In genomic region chr11:72721689-72722049, GRCh38 we compare ENCODE assay signal across 8 cellular contexts. TPM values are rescaled to one million over a fixed set of nuclear protein-coding genes. Genes with fewer than 3 reads are reported as not detected.
A peak's percentile ranks its signal among the peaks of the same experiment; 100 is the strongest.
DNase-seq lines count a peak whose midpoint lies in the region; ATAC-seq and TF ChIP-seq lines count a peak whose summit lies in the region.

No MANE protein-coding gene starts in this region.

- peak overlapping the region; percentile 91 for H3K4me2 ChIP-seq in GM23248 (ENCODE audit: unreplicated experiment)

- CTCF ChIA-PET in MCF 10A (lab: Yijun Ruan, JAX): interaction anchor here (0.5 to 7.5 kb wide), 4 partner anchors 65 to 457 kb away, joined by 3 to 85 read pairs (median 24); partner anchors contain the start of gene STARD10

- peak overlapping the region; percentile 91 for H3K4me3 ChIP-seq in GM23248
- H3K4me3 ChIP-seq in lung: peak overlapping the region; percentile 41
- peak overlapping the region; percentile 61 to 75 (median 66) for H3K4me3 ChIP-seq in stomach

- H3F3A ChIP-seq in GM23248 (ENCODE audit: insufficient read depth): no peaks in the 10 kb centered on the region

- intact Hi-C loops in MCF 10A (cut with micrococcal nuclease) (loop anchor here (10.0 kb wide), 1 partner anchor 523 kb away; no protein-coding TSS in a partner anchor), stomach (cut with DNase I; ENCODE audit: low total_unique reads) (loop anchor here (10.0 kb wide), 1 partner anchor 93 kb away; the partner anchor contains the start of gene ATG16L2)

- no peaks in the 10 kb centered on the region for H3K27me3 Mint-ChIP-seq in MCF 10A (ENCODE audit: insufficient read depth, unreplicated experiment)

- H3K9me3 ChIP-seq in GM23248 (ENCODE audit: low read depth): no peaks in the 10 kb centered on the region
- H3K9me3 ChIP-seq in lung (ENCODE audit: control insufficient read depth in 2 of 2, insufficient read depth in 1 of 2, low read length in 1 of 2): no peaks in the 10 kb centered on the region
- no peaks in the 10 kb centered on the region for H3K9me3 ChIP-seq in stomach

- BruUV-seq in MCF 10A (replicated peaks; lab: Mats Ljungman, UMichigan): TSS peak; percentile 69

- no peaks in the 10 kb centered on the region for H3K9me2 ChIP-seq in GM23248 (ENCODE audit: insufficient read depth)

- H3K4me1 ChIP-seq in GM23248 (ENCODE audit: insufficient read depth) (peaks cover 14% of the 10 kb centered on the region), lung (ENCODE audit: control insufficient read depth in 2 of 2, insufficient read depth in 2 of 2, low read length in 2 of 2) (peaks cover 13 to 38% of the 10 kb centered on the region in 2 donors), stomach (peaks cover 45 to 86% (median 68%) of the 10 kb centered on the region in 4 donors)

- peak overlapping the region; percentile 87 for H3K9ac ChIP-seq in GM23248

- POLR2A ChIA-PET in MCF 10A (lab: Yijun Ruan, JAX): interaction anchor here (0.6 to 5.4 kb wide), 9 partner anchors 10 to 908 kb away, joined by 3 to 57 read pairs (median 3); partner anchors contain the start of gene STARD10

- no peaks in the 10 kb centered on the region for H3K9me3 Mint-ChIP-seq in MCF 10A (ENCODE audit: unreplicated experiment)

- peak overlapping the region; percentile 81 for H3K4me3 Mint-ChIP-seq in MCF 10A (ENCODE audit: unreplicated experiment)

- no peaks in the 10 kb centered on the region for H3K36me3 ChIP-seq in GM23248 (ENCODE audit: low read depth)
- H3K36me3 ChIP-seq in lung (ENCODE audit: control insufficient read depth in 2 of 2, insufficient read depth in 2 of 2, low read length in 2 of 2): peaks cover 0 to 28% of the 10 kb centered on the region in 2 donors
- H3K36me3 ChIP-seq in stomach: peaks cover 0 to 35% (median 23%) of the 10 kb centered on the region in 4 donors

- H3K27me3 ChIP-seq in GM23248 (replicated peaks; ENCODE audit: insufficient read depth) (no peaks in the 10 kb centered on the region), lung (ENCODE audit: control insufficient read depth, insufficient read depth) (no peaks in the 10 kb centered on the region), stomach (no peaks in the 10 kb centered on the region)

- in situ Hi-C loops in GM23248 (cut with MboI): loop anchor here (25.0 kb wide), 1 partner anchor 441 kb away; no protein-coding TSS in a partner anchor

- peak overlapping the region; percentile 89 for H3K27ac Mint-ChIP-seq in MCF 10A (ENCODE audit: low read depth, unreplicated experiment)

- TF ChIP-seq POLR2A in stomach (IDR thresholded peaks at IDR 0.05): no peak

- TF ChIP-seq EP300 in stomach (IDR thresholded peaks at IDR 0.05): no peak

- H3K4me1 Mint-ChIP-seq in MCF 10A (ENCODE audit: insufficient read depth, unreplicated experiment): peaks cover 21% of the 10 kb centered on the region

- ATAC-seq in lung (ENCODE audit: insufficient read depth, low FRiP score) (no peak), HG02970 (IDR thresholded peaks at IDR 0.05; ENCODE audit: low FRiP score, unreplicated experiment) (no peak), HG03108 (IDR thresholded peaks at IDR 0.05; ENCODE audit: unreplicated experiment) (no peak)

- H2AFZ ChIP-seq in GM23248: peak overlapping the region; percentile 83

- TF ChIP-seq CTCF in MCF 10A (IDR thresholded peaks at IDR 0.05; ENCODE audit: unreplicated experiment) (no peak), lung (IDR thresholded peaks at IDR 0.05; ENCODE audit: control extremely low read depth, extremely low read depth) (no peak), stomach (IDR thresholded peaks at IDR 0.05) (no peak)

- peaks cover 83% of the 10 kb centered on the region for H3K79me2 ChIP-seq in GM23248 (ENCODE audit: insufficient read depth)

- 5 to 7% methylated on average over 13 of the region's 13 CpGs for WGBS in GM23248 (ENCODE audit: low coverage in 1 of 2, low lambda C conversion rate in 2 of 2, missing lambda C conversion rate in 2 of 2), 2 experiments
- 1 to 19% methylated on average over 13 of the region's 13 CpGs for WGBS in lung, 2 donors
- 0 to 3% (median 2%) methylated on average over 6 to 13 of the region's 13 CpGs for WGBS in stomach, 5 donors

- 0 out of 2 replicates have a peak, but pooled peaks cover 3% of the 10 kb centered on the region for H4K20me1 ChIP-seq in GM23248 (ENCODE audit: insufficient read depth)

- H3K36me3 Mint-ChIP-seq in MCF 10A (ENCODE audit: insufficient read depth, unreplicated experiment): peaks cover 6% of the 10 kb centered on the region

- peak; percentile 62 for DNase-seq in GM23248
- peak; percentile 10 for DNase-seq in T follicular helper cell (ENCODE audit: low read depth)
- DNase-seq in MCF 10A (ENCODE audit: unreplicated experiment): peak; percentile 49
- no peak for DNase-seq in lung (ENCODE audit: low spot score)
- DNase-seq in stomach: peak; percentile 40
- no peak for DNase-seq in OCI-M2 (lab: John Stamatoyannopoulos, UW; ENCODE audit: unreplicated experiment)

- H3K27ac ChIP-seq in GM23248 (peak overlapping the region; percentile 69), lung (ENCODE audit: low read depth in 1 of 2, low read length in 1 of 2) (peak overlapping the region; percentile 77 to 94), stomach (peak overlapping the region; percentile 84 to 93 (median 88))

RNA-seq across cellular contexts. Expression of gene ARAP1, which starts 30.5 kb away (rescaled TPM):
- 73.9 and 92.7 TPM in 2 replicates for total RNA-seq in GM23248 (2014; rRNA removed; shearing (Covaris generic))
- polyA plus RNA-seq in GM23248 (2016; fragmentation: Nextera tagmentation; extraction: Ambion mirVana) (39.0 and 41.5 TPM in 2 replicates), lung (100 to 1,000 TPM; 134 to 178 TPM), stomach (10 to 100 TPM; 32.2 to 51.1 (median 38.2) TPM)
- total RNA-seq in MCF 10A (2022) (47.0 and 47.6 TPM in 2 replicates), lung (100 to 1,000 TPM; 168 to 218 TPM), stomach (100 to 1,000 TPM in 3 of 5 donors, 10 to 100 TPM in 2; 61.9 to 201 (median 127) TPM)

RNA-seq across cellular contexts. Expression of gene PDE2A, which starts 47.4 kb away (rescaled TPM):
- 0.25 and 2.3 TPM in 2 replicates for total RNA-seq in GM23248 (2014; rRNA removed; shearing (Covaris generic))
- polyA plus RNA-seq in GM23248 (2016; fragmentation: Nextera tagmentation; extraction: Ambion mirVana) (0.29 and 1.0 TPM in 2 replicates), lung (1 to 10 TPM; 7.7 to 8.7 TPM), stomach (10 to 100 TPM in 2 of 3 donors, 1 to 10 TPM in 1; 4.7 to 17.8 (median 14.1) TPM)
- total RNA-seq in MCF 10A (2022) (1.9 and 3.3 TPM in 2 replicates), lung (10 to 100 TPM; 16.7 to 20.5 TPM), stomach (100 to 1,000 TPM in 2 of 5 donors, 10 to 100 TPM in 2, 1 to 10 TPM in 1; 3.5 to 548 (median 35.8) TPM)

Comparison
In these comparisons a context has a peak if more than half of its experiments do, and no peak if none do; other contexts are left out.
1. DNase-seq: peak in GM23248 (single experiment), T follicular helper cell (single experiment), MCF 10A (single experiment) and stomach (single experiment); none in lung (single experiment) and OCI-M2 (single experiment).
2. H3K4me3 ChIP-seq: peak in every context shown above with its lines; median percentile 91 in GM23248; 66 in stomach; 41 in lung.
3. Peak in every context shown above with its lines, with median percentiles within 50 percentile points of each other: H3K27ac ChIP-seq.